In genomic region chr2:151809073-151809383, GRCh38 we compare ENCODE assay signal across 23 cellular contexts.
"Had no signal": no experiment of that assay in that cellular context is flagged by ENCODE, and none has a peak within 500 bp of the region (broad histone marks: within the 10 kb centered on the region; RNA-seq: fewer than 3 reads in every experiment).

No MANE protein-coding gene starts in this region.

- H3K27me3 Mint-ChIP-seq: naive thymus-derived CD4-positive, alpha-beta T cell; natural killer cell treated with Interleukin-12 subunit alpha and Interleukin-12 subunit beta and Interleukin-15 and Interleukin-18, amount 100 ng/mL, for 72 hours; progenitor cell of endocrine pancreas; stimulated activated naive CD8-positive, alpha-beta T cell treated with anti-CD3 and anti-CD28 coated beads, Interleukin-15, Interleukin-2, amounts not matched to agents 100 ng/mL and 50 ng/mL, for 24 hours had no signal

- H3K4me3 ChIP-seq: left ventricle myocardium inferior, lung, mucosa of descending colon, ovary, sigmoid colon, spleen, suprapubic skin, thoracic aorta, tibial artery, upper lobe of right lung had no signal

- DNase-seq: hypothalamus; islet precursor cell; left ventricle myocardium inferior; mesendoderm; mucosa of descending colon; ovary; retina; right cardiac atrium; sigmoid colon; spleen; stimulated activated CD4-positive, alpha-beta T cell treated with anti-CD3 and anti-CD28 coated beads, Interleukin-4, amount 100 ng/mL, for 24 hours; tibial artery; upper lobe of right lung had no signal

- H3K27ac ChIP-seq: left ventricle myocardium inferior, ovary, sigmoid colon, suprapubic skin, thoracic aorta, tibial artery, upper lobe of right lung had no signal

- H3K36me3 ChIP-seq: ovary had no signal

- H3K4me1 Mint-ChIP-seq: stimulated activated effector memory CD8-positive, alpha-beta T cell treated with anti-CD3 and anti-CD28 coated beads, Interleukin-12 subunit alpha, Interleukin-12 subunit beta, amount 100 ng/mL, for 72 hours had no signal

- ATAC-seq: mucosa of descending colon; natural killer cell treated with Interleukin-12 subunit alpha and Interleukin-12 subunit beta and Interleukin-15 and Interleukin-18, amount 100 ng/mL, for 72 hours; right cardiac atrium; stimulated activated effector memory CD8-positive, alpha-beta T cell treated with anti-CD3 and anti-CD28 coated beads, Interleukin-12 subunit alpha, Interleukin-12 subunit beta, amount 100 ng/mL, for 72 hours had no signal

- H3K27me3 ChIP-seq: ovary, sigmoid colon, spleen, suprapubic skin, tibial artery, upper lobe of right lung had no signal

- H3K4me3 Mint-ChIP-seq: immature natural killer cell; natural killer cell treated with Interleukin-12 subunit alpha and Interleukin-12 subunit beta and Interleukin-15 and Interleukin-18, amount 100 ng/mL, for 72 hours; stimulated activated effector memory CD8-positive, alpha-beta T cell treated with anti-CD3 and anti-CD28 coated beads, Interleukin-12 subunit alpha, Interleukin-12 subunit beta, amount 100 ng/mL, for 72 hours; stimulated activated naive CD8-positive, alpha-beta T cell treated with anti-CD3 and anti-CD28 coated beads, Interleukin-15, Interleukin-2, amounts not matched to agents 100 ng/mL and 50 ng/mL, for 24 hours had no signal

- H3K27ac Mint-ChIP-seq: immature natural killer cell; natural killer cell treated with Interleukin-12 subunit alpha and Interleukin-12 subunit beta and Interleukin-15 and Interleukin-18, amount 100 ng/mL, for 72 hours; progenitor cell of endocrine pancreas; stimulated activated effector memory CD8-positive, alpha-beta T cell treated with anti-CD3 and anti-CD28 coated beads, Interleukin-12 subunit alpha, Interleukin-12 subunit beta, amount 100 ng/mL, for 72 hours; stimulated activated naive CD8-positive, alpha-beta T cell treated with anti-CD3 and anti-CD28 coated beads, Interleukin-15, Interleukin-2, amounts not matched to agents 100 ng/mL and 50 ng/mL, for 24 hours had no signal

- H3K4me1 ChIP-seq: suprapubic skin, tibial artery, upper lobe of right lung had no signal

- FAIRE-seq: urothelium cell line had no signal

- H3K9me3 ChIP-seq: mucosa of descending colon, sigmoid colon, suprapubic skin, thoracic aorta, tibial artery, upper lobe of right lung had no signal

- H3K9me3 Mint-ChIP-seq: immature natural killer cell; natural killer cell treated with Interleukin-12 subunit alpha and Interleukin-12 subunit beta and Interleukin-15 and Interleukin-18, amount 100 ng/mL, for 72 hours; stimulated activated effector memory CD8-positive, alpha-beta T cell treated with anti-CD3 and anti-CD28 coated beads, Interleukin-12 subunit alpha, Interleukin-12 subunit beta, amount 100 ng/mL, for 72 hours; stimulated activated naive CD8-positive, alpha-beta T cell treated with anti-CD3 and anti-CD28 coated beads, Interleukin-15, Interleukin-2, amounts not matched to agents 100 ng/mL and 50 ng/mL, for 24 hours had no signal
